In the genomic region with DNA sequence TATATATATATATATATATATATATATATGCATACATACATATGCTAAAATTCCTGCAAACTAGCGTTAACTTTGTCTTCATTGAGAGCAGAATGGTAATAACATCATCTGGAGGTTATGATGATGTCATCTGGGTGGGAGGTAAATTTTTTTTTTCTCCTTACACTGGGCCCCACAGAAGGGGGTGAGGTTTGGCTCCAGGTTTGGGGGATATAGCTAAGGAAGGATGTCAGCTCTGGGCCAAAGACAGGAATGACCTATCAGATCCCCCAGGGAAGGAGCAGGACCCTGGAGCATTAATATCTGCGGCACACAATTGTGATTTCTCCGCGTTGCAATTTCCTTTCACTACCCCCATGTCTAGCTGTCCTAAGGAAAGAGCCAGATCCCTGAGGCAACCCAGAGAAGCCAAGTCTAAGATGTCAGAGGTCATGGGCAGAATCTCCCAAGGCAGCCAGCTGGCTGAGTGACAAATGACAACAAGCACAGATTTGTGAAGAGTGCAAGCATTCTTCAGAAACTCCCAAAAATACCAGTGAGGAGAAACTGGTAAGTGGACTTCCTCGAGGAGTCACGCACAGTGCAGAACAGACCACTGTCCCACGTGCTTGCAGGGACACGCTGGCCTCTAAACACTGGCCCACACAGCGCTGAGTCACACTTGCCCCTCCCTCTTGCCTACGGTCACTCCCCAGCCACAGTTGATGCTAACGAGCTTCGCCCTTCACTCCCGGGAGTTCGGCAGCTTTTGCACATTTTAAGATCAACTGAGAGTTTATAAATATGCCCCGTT, we compare ENCODE assay signal across 8 cellular contexts. TPM values are rescaled to one million over a fixed set of nuclear protein-coding genes. Genes with fewer than 3 reads are reported as not detected.
DNase-seq lines count a peak whose midpoint lies in the region; ATAC-seq, FAIRE-seq and TF ChIP-seq lines count a peak whose summit lies in the region.

No MANE protein-coding gene starts in this region.

- DNase-seq in HCT116 (ENCODE audit: low read depth, low spot score) (no peak), SW480 (ENCODE audit: low spot score) (peak; percentile 82), fibroblast of peridontal ligament (ENCODE audit: extremely low read depth) (peak; percentile 94), neural crest cell (ENCODE audit: low read depth, low spot score) (peak; percentile 42), GDM1 (lab: John Stamatoyannopoulos, UW) (no peak), GM19239 (ENCODE audit: insufficient read length, low spot score) (no peak), DMS153 treated with DMSO at 0.1 percent for 48 hours (lab: John Stamatoyannopoulos, UW; ENCODE audit: unreplicated experiment) (no peak)

- no peaks in the 10 kb centered on the region for H3K27me3 ChIP-seq in HCT116 (ENCODE audit: insufficient read depth, low read length)

- no peaks in the 10 kb centered on the region for H3K9me3 Mint-ChIP-seq in neural crest cell

- peaks cover 22% of the 10 kb centered on the region for H3K4me1 Mint-ChIP-seq in neural crest cell

- H3K4me3 Mint-ChIP-seq in neural crest cell, result peak overlapping the region; percentile 54

- no peaks in the 10 kb centered on the region for H3K27me3 Mint-ChIP-seq in neural crest cell (ENCODE audit: low read depth)

- peak overlapping the region in 1 of 2 experiments; percentile 25; a peak in 2 of 4 replicates for H3K4me3 ChIP-seq in HCT116 (replicated peaks in 1 of 2; ENCODE audit: low read depth in 1 of 2, low read length in 2 of 2)

- no peaks in the 10 kb centered on the region for H3K36me3 ChIP-seq in HCT116 (ENCODE audit: control insufficient read depth in 1 of 2, insufficient read depth in 2 of 2, low read length in 2 of 2)

- H2AFZ ChIP-seq in HCT116 (ENCODE audit: low read depth, low read length, poor library complexity, severe bottlenecking), result peak overlapping the region; percentile 49

- intact Hi-C loops in HCT116 (cut with micrococcal nuclease), result loop anchor here (10.0 kb wide), 1 partner anchor 500 kb away; no protein-coding TSS in a partner anchor

- CTCF ChIA-PET in HCT116 (lab: Charles Lee), result interaction anchor here (1.0 to 3.9 kb wide), 5 partner anchors 8 to 42 kb away, joined by 3 to 44 read pairs (median 9); no protein-coding TSS in a partner anchor

- peaks cover 20 to 43% of the 10 kb centered on the region in 2 experiments for H3K4me1 ChIP-seq in HCT116 (ENCODE audit: control insufficient read depth in 1 of 2, insufficient read depth in 2 of 2, low read length in 2 of 2)

- H3K36me3 Mint-ChIP-seq in neural crest cell (ENCODE audit: low read depth), result no peaks in the 10 kb centered on the region

- FAIRE-seq in GM19239 (lab: Jason Lieb, UNC), result no peak

- RAD21 ChIA-PET in HCT116 (lab: Charles Lee; ENCODE audit: low non-redundant PET in 1 of 2, low total read pairs in 2 of 2, uncharacterized antibody in 2 of 2, unreplicated experiment in 2 of 2), result no interaction called here

- peak overlapping the region; percentile 7 for H3K27ac Mint-ChIP-seq in neural crest cell (ENCODE audit: unreplicated experiment)

- BruUV-seq in HCT116 (replicated peaks; lab: Mats Ljungman, UMichigan), result no TSS peak

- no peaks in the 10 kb centered on the region for H3K9me2 ChIP-seq in HCT116 (ENCODE audit: insufficient read depth)

- H3K27ac ChIP-seq in HCT116 (ENCODE audit: low read depth, low read length), result peak overlapping the region; percentile 48

- POLR2A ChIA-PET in HCT116 (lab: Charles Lee), result interaction anchor here (0.6 to 3.2 kb wide), 5 partner anchors 10 to 32 kb away, joined by 3 to 18 read pairs (median 3); a partner anchor contains a TSS

- ATAC-seq in HCT116, result peak; percentile 85
- ATAC-seq in GM18520 (IDR thresholded peaks at IDR 0.05; ENCODE audit: unreplicated experiment), result no peak

- 0 out of 2 replicates have a peak, but pooled peaks cover 4% of the 10 kb centered on the region for H3K79me2 ChIP-seq in HCT116 (ENCODE audit: insufficient read depth, low read length)

- no peak for TF ChIP-seq POLR2A in HCT116 (IDR thresholded peaks at IDR 0.05; ENCODE audit: borderline replicate concordance, extremely low read depth, insufficient read depth, insufficient read length)

- H3K9ac ChIP-seq in HCT116 (ENCODE audit: low read length), result peak overlapping the region; percentile 42

- TF ChIP-seq CTCF in HCT116 (IDR thresholded peaks at IDR 0.05 in 2 of 3, conservative IDR thresholded peaks at IDR 0.05 in 1 of 3; ENCODE audit: borderline replicate concordance in 1 of 3, insufficient read depth in 1 of 3, low read depth in 2 of 3, low read length in 2 of 3) (no peak), neural crest cell (conservative IDR thresholded peaks at IDR 0.05) (no peak)

- no peaks in the 10 kb centered on the region for H3K9me3 ChIP-seq in HCT116 (ENCODE audit: control insufficient read depth in 1 of 2, insufficient read depth in 1 of 2, low read depth in 1 of 2, low read length in 2 of 2)

- H3K4me2 ChIP-seq in HCT116 (ENCODE audit: low read length), result peak overlapping the region; percentile 67

- no peak for TF ChIP-seq RAD21 in HCT116 (IDR thresholded peaks at IDR 0.05; ENCODE audit: low read depth)

- no peaks in the 10 kb centered on the region for H4K20me1 ChIP-seq in HCT116 (ENCODE audit: insufficient read depth)

TF ChIP-seq in HCT116, 20 proteins besides CTCF, POLR2A, EP300 and RAD21:
- TF ChIP-seq CBX3 (IDR thresholded peaks at IDR 0.05; ENCODE audit: low read depth), result peak; percentile 96
- TF ChIP-seq SRF (IDR thresholded peaks at IDR 0.05; ENCODE audit: low read depth), result 0 out of 2 replicates have a peak, but pooled peaks have one; percentile 32
- TF ChIP-seq, protein P1, sequence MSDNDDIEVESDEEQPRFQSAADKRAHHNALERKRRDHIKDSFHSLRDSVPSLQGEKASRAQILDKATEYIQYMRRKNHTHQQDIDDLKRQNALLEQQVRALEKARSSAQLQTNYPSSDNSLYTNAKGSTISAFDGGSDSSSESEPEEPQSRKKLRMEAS (IDR thresholded peaks at IDR 0.05), result peak; percentile 99
- TF ChIP-seq POLR2AphosphoS5 (IDR thresholded peaks at IDR 0.05; ENCODE audit: low read depth, low read length), result peak; percentile 51
- TF ChIP-seq SIN3A (IDR thresholded peaks at IDR 0.05; ENCODE audit: low read depth), result peak; percentile 64; the same call in 1 of the 2 replicates
- TF ChIP-seq, protein P2, sequence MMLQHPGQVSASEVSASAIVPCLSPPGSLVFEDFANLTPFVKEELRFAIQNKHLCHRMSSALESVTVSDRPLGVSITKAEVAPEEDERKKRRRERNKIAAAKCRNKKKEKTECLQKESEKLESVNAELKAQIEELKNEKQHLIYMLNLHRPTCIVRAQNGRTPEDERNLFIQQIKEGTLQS (IDR thresholded peaks at IDR 0.05), result no peak
- TF ChIP-seq YY1 (IDR thresholded peaks at IDR 0.05; ENCODE audit: extremely low read depth, insufficient replicate concordance, low read depth, low read length), result no peak
- no peak for TF ChIP-seq EZH2phosphoT487 (IDR thresholded peaks at IDR 0.05; ENCODE audit: borderline replicate concordance)
- peak; percentile 85 for TF ChIP-seq SP1 (IDR thresholded peaks at IDR 0.05; ENCODE audit: low read depth)
- TF ChIP-seq ELF1 (IDR thresholded peaks at IDR 0.05; ENCODE audit: borderline replicate concordance, low read depth), result no peak
- peak; percentile 85 for TF ChIP-seq JUND (IDR thresholded peaks at IDR 0.05)
- no peak for TF ChIP-seq ZNF274 (IDR thresholded peaks at IDR 0.05; ENCODE audit: low read depth, low read length)
- TF ChIP-seq, protein P3, sequence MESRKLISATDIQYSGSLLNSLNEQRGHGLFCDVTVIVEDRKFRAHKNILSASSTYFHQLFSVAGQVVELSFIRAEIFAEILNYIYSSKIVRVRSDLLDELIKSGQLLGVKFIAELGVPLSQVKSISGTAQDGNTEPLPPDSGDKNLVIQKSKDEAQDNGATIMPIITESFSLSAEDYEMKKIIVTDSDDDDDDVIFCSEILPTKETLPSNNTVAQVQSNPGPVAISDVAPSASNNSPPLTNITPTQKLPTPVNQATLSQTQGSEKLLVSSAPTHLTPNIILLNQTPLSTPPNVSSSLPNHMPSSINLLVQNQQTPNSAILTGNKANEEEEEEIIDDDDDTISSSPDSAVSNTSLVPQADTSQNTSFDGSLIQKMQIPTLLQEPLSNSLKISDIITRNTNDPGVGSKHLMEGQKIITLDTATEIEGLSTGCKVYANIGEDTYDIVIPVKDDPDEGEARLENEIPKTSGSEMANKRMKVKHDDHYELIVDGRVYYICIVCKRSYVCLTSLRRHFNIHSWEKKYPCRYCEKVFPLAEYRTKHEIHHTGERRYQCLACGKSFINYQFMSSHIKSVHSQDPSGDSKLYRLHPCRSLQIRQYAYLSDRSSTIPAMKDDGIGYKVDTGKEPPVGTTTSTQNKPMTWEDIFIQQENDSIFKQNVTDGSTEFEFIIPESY (IDR thresholded peaks at IDR 0.05; ENCODE audit: extremely low read depth, insufficient replicate concordance, low read length), result no peak
- TF ChIP-seq EGR1 (IDR thresholded peaks at IDR 0.05; ENCODE audit: low read depth), result no peak
- peak; percentile 77 for TF ChIP-seq FOSL1 (IDR thresholded peaks at IDR 0.05; ENCODE audit: low read depth)
- TF ChIP-seq TCF7L2 (IDR thresholded peaks at IDR 0.05; ENCODE audit: borderline replicate concordance, extremely low read depth, insufficient read depth, insufficient read length), result peak; percentile 13

RNA-seq across cellular contexts. Expression of a gene that starts 9.9 kb away (rescaled TPM):
- total RNA-seq in HCT116 (2021; ENCODE audit: unreplicated experiment) (1,259 TPM), neural crest cell (673 and 687 TPM in 2 replicates)
- 1,986 and 3,408 TPM in 2 replicates for polyA plus RNA-seq in HCT116 (2012)

RNA-seq across cellular contexts. Expression of a gene that starts 40.8 kb away (rescaled TPM):
- total RNA-seq in HCT116 (2021; ENCODE audit: unreplicated experiment), result 95.5 TPM
- 114 and 120 TPM in 2 replicates for polyA plus RNA-seq in HCT116 (2012)
- 50.9 and 54.8 TPM in 2 replicates for total RNA-seq in neural crest cell

Comparison
In these comparisons a context has a peak if more than half of its experiments do, and no peak if none do; other contexts are left out.
1. DNase-seq: peak in SW480 (single experiment), fibroblast of peridontal ligament (single experiment) and neural crest cell (single experiment); none in HCT116 (single experiment), GDM1 (single experiment), GM19239 (single experiment) and DMS153 treated with DMSO at 0.1 percent for 48 hours (single experiment).